In genomic region chr11:115682101-115682500, GRCh38 we compare ENCODE assay signal across 31 cellular contexts.
"Had no signal": no experiment of that assay in that cellular context is flagged by ENCODE, and none has a peak within 500 bp of the region (broad histone marks: within the 10 kb centered on the region; RNA-seq: fewer than 3 reads in every experiment).

No MANE protein-coding gene starts in this region.

- ATAC-seq: activated CD8-positive, alpha-beta T cell treated with anti-CD3 and anti-CD28 coated beads for 36 hours; activated naive CD8-positive, alpha-beta T cell treated with anti-CD3 and anti-CD28 coated beads, Interleukin-2, amount 50 U/mL, for 24 hours; activated T-cell treated with anti-CD3 and anti-CD28 coated beads, Interleukin-2, amount 50 U/mL, for 4 hours; activated T-helper 17 cell treated with anti-CD3 and anti-CD28 coated beads, Interleukin-2, amount 50 U/mL, for 72 hours; esophagus mucosa; gastrocnemius medialis; left ventricle myocardium superior; naive thymus-derived CD4-positive, alpha-beta T cell; pancreas; sciatic nerve; stimulated activated memory B cell treated with anti-CD40 and anti-IgM and Interleukin-4, amounts not matched to agents 10 μg/mL and 1 μg/mL and 100 μg/mL, for 72 hours; stimulated activated naive CD8-positive, alpha-beta T cell treated with anti-CD3 and anti-CD28 coated beads, Interleukin-15, amount 100 ng/mL, for 72 hours had no signal

- H3K4me3 ChIP-seq: cardiac muscle cell, gastrocnemius medialis, pancreas, prostate gland, smooth muscle cell, upper lobe of left lung had no signal

- H3K9me3 ChIP-seq: gastrocnemius medialis, pancreas, prostate gland, upper lobe of left lung had no signal

- H3K4me1 ChIP-seq: gastrocnemius medialis, pancreas, prostate gland, upper lobe of left lung had no signal

- H3K27ac ChIP-seq: cardiac muscle cell, gastrocnemius medialis, pancreas, prostate gland, upper lobe of left lung had no signal

- H3K36me3 Mint-ChIP-seq: activated naive CD4-positive, alpha-beta T cell treated with anti-CD3 and anti-CD28 coated beads, Interleukin-2, amount 50 U/mL, for 24 hours; brain; naive thymus-derived CD4-positive, alpha-beta T cell; stimulated activated memory B cell treated with anti-CD40 and anti-IgM and Interleukin-4, amounts not matched to agents 10 μg/mL and 1 μg/mL and 100 μg/mL, for 72 hours had no signal

- H3K27me3 Mint-ChIP-seq: activated CD4-positive, alpha-beta T cell treated with anti-CD3 and anti-CD28 coated beads, Interleukin-2, amount 10 ng/mL, durations not matched to agents 24 days and 14 days; brain; stimulated activated naive CD8-positive, alpha-beta T cell treated with anti-CD3 and anti-CD28 coated beads, Interleukin-15, amount 100 ng/mL, for 72 hours had no signal

- H3K36me3 ChIP-seq: cardiac muscle cell, gastrocnemius medialis, pancreas, prostate gland, upper lobe of left lung had no signal

- H3K4me3 Mint-ChIP-seq: activated CD4-positive, alpha-beta T cell treated with anti-CD3 and anti-CD28 coated beads, Interleukin-2, amount 10 ng/mL, durations not matched to agents 24 days and 14 days; activated CD8-positive, alpha-beta T cell treated with anti-CD3 and anti-CD28 coated beads for 36 hours; activated naive CD4-positive, alpha-beta T cell treated with anti-CD3 and anti-CD28 coated beads, Interleukin-2, amount 50 U/mL, for 24 hours; activated naive CD8-positive, alpha-beta T cell treated with anti-CD3 and anti-CD28 coated beads, Interleukin-2, amount 50 U/mL, for 24 hours; activated T-cell treated with anti-CD3 and anti-CD28 coated beads, Interleukin-2, amount 50 U/mL, for 4 hours; activated T-helper 17 cell treated with anti-CD3 and anti-CD28 coated beads, Interleukin-2, amount 50 U/mL, for 72 hours; brain; naive thymus-derived CD4-positive, alpha-beta T cell; stimulated activated memory B cell treated with anti-CD40 and anti-IgM and Interleukin-4, amounts not matched to agents 10 μg/mL and 1 μg/mL and 100 μg/mL, for 72 hours; stimulated activated naive CD8-positive, alpha-beta T cell treated with anti-CD3 and anti-CD28 coated beads, Interleukin-15, amount 100 ng/mL, for 72 hours; T-helper 1 cell treated with Interleukin-12 subunit alpha and Interleukin-12 subunit beta and Interleukin-4 antibody, amounts not matched to agents 30 μg/mL and 1 μg/mL, for 36 hours had no signal

- H3K4me1 Mint-ChIP-seq: activated CD4-positive, alpha-beta T cell treated with anti-CD3 and anti-CD28 coated beads, Interleukin-2, amount 10 ng/mL, durations not matched to agents 24 days and 14 days; activated naive CD4-positive, alpha-beta T cell treated with anti-CD3 and anti-CD28 coated beads, Interleukin-2, amount 50 U/mL, for 24 hours; activated naive CD8-positive, alpha-beta T cell treated with anti-CD3 and anti-CD28 coated beads, Interleukin-2, amount 50 U/mL, for 24 hours; activated T-helper 17 cell treated with anti-CD3 and anti-CD28 coated beads, Interleukin-2, amount 50 U/mL, for 72 hours; naive thymus-derived CD4-positive, alpha-beta T cell; stimulated activated memory B cell treated with anti-CD40 and anti-IgM and Interleukin-4, amounts not matched to agents 10 μg/mL and 1 μg/mL and 100 μg/mL, for 72 hours; stimulated activated naive CD8-positive, alpha-beta T cell treated with anti-CD3 and anti-CD28 coated beads, Interleukin-15, amount 100 ng/mL, for 72 hours had no signal

- FAIRE-seq: pancreas had no signal

- H3K27ac Mint-ChIP-seq: activated CD4-positive, alpha-beta T cell treated with anti-CD3 and anti-CD28 coated beads, Interleukin-2, amount 10 ng/mL, durations not matched to agents 24 days and 14 days; activated CD8-positive, alpha-beta T cell treated with anti-CD3 and anti-CD28 coated beads for 36 hours; activated naive CD4-positive, alpha-beta T cell treated with anti-CD3 and anti-CD28 coated beads, Interleukin-2, amount 50 U/mL, for 24 hours; activated naive CD8-positive, alpha-beta T cell treated with anti-CD3 and anti-CD28 coated beads, Interleukin-2, amount 50 U/mL, for 24 hours; activated T-helper 17 cell treated with anti-CD3 and anti-CD28 coated beads, Interleukin-2, amount 50 U/mL, for 72 hours; brain; naive thymus-derived CD4-positive, alpha-beta T cell; stimulated activated memory B cell treated with anti-CD40 and anti-IgM and Interleukin-4, amounts not matched to agents 10 μg/mL and 1 μg/mL and 100 μg/mL, for 72 hours; stimulated activated naive CD8-positive, alpha-beta T cell treated with anti-CD3 and anti-CD28 coated beads, Interleukin-15, amount 100 ng/mL, for 72 hours; T-helper 1 cell treated with Interleukin-12 subunit alpha and Interleukin-12 subunit beta and Interleukin-4 antibody, amounts not matched to agents 30 μg/mL and 1 μg/mL, for 36 hours had no signal

- H3K27me3 ChIP-seq: cardiac muscle cell, gastrocnemius medialis, upper lobe of left lung had no signal

- DNase-seq: activated CD4-positive, alpha-beta T cell treated with anti-CD3 and anti-CD28 coated beads, Interleukin-2, amount 10 ng/mL, durations not matched to agents 24 days and 14 days; activated CD4-positive, CD25-positive, alpha-beta regulatory T cell treated with anti-CD3 and anti-CD28 coated beads, Interleukin-2, amount 50 U/mL, for 72 hours; activated CD8-positive, alpha-beta T cell treated with anti-CD3 and anti-CD28 coated beads for 36 hours; activated gamma-delta T cell treated with Interleukin-2 at 50 U/mL for 16 hours; activated naive CD8-positive, alpha-beta T cell treated with anti-CD3 and anti-CD28 coated beads, Interleukin-2, amount 50 U/mL, for 24 hours; activated T-cell treated with anti-CD3 and anti-CD28 coated beads, Interleukin-2, amount 50 U/mL, for 4 hours; gastrocnemius medialis; glutamatergic neuron; islet precursor cell; left ventricle myocardium superior; midbrain; naive thymus-derived CD4-positive, alpha-beta T cell; pancreas; retina; stimulated activated CD4-positive, alpha-beta T cell treated with anti-CD3 and anti-CD28 coated beads, Interleukin-1b, Interleukin-23, amount 100 ng/mL, for 48 hours; stimulated activated CD4-positive, alpha-beta T cell treated with anti-CD3 and anti-CD28 coated beads, Interleukin-4, amount 100 ng/mL, for 4 hours; stimulated activated CD8-positive, alpha-beta memory T cell treated with anti-CD3 and anti-CD28 coated beads, Interleukin-4, amount 100 ng/mL, for 48 hours; stimulated activated naive CD8-positive, alpha-beta T cell treated with anti-CD3 and anti-CD28 coated beads, Interleukin-15, amount 100 ng/mL, for 72 hours; substantia nigra; SW 1271; upper lobe of left lung had no signal
